15 cellular contexts compared by ENCODE assay signal in the genomic region with DNA sequence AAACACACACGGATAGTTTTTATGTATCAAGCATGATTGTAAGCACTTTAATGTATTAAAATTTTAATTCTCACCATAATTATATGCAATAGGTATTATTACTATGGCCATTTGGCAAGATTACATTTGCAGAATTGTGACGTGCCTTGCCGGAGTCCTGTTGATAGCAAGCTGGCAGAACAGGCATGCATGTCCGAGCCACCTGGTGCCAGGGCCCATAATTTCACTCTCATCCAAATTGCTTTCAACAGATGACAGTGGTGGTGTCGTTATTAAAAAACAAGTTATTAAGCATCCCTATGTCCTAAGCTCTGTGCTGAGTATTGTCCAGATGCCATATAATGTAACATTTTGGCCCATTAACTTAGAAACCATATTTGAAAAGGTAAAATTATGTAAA.
DNase-seq lines count a peak whose midpoint lies in the region; FAIRE-seq and TF ChIP-seq lines count a peak whose summit lies in the region.
"Had no signal": no experiment of that assay in that cellular context is flagged by ENCODE, and none has a peak within 500 bp of the region (broad histone marks: within the 10 kb centered on the region; RNA-seq: fewer than 3 reads in every experiment).

No MANE protein-coding gene starts in this region.

- peaks cover 21% of the 10 kb centered on the region for H3K4me1 ChIP-seq in left ventricle myocardium inferior
- no peaks in the 10 kb centered on the region for H3K4me1 ChIP-seq in mesendoderm (ENCODE audit: control insufficient read depth, low read depth, low read length)
- H3K4me1 ChIP-seq in A673 (ENCODE audit: insufficient read depth, low read length, poor library complexity, severe bottlenecking), result no peaks in the 10 kb centered on the region
- H3K4me1 ChIP-seq: BE2C had no signal

- no peak overlapping the region for H3K4me3 ChIP-seq in left ventricle myocardium inferior
- no peak overlapping the region for H3K4me3 ChIP-seq in mesendoderm (ENCODE audit: low read length)
- no peak overlapping the region for H3K4me3 ChIP-seq in A673 (ENCODE audit: low read depth, low read length, poor library complexity, severe bottlenecking)
- H3K4me3 ChIP-seq: GM23248 had no signal

- no peaks in the 10 kb centered on the region for H3K79me2 ChIP-seq in mesendoderm (ENCODE audit: control insufficient read depth, insufficient read depth, low read length)

- H3K27ac ChIP-seq in left ventricle myocardium inferior (replicated peaks) (peak overlapping the region; percentile 2), mesendoderm (ENCODE audit: low read depth, low read length) (no peak overlapping the region), A673 (ENCODE audit: low read depth, low read length, poor library complexity, severe bottlenecking) (no peak overlapping the region)
- H3K27ac ChIP-seq: C4-2B, GM23248 had no signal

- H3K36me3 ChIP-seq in left ventricle myocardium inferior, result no peaks in the 10 kb centered on the region
- H3K36me3 ChIP-seq in mesendoderm (ENCODE audit: control insufficient read depth, insufficient read depth, low read length), result no peaks in the 10 kb centered on the region
- H3K36me3 ChIP-seq in A673 (ENCODE audit: insufficient read depth, low read length, poor library complexity, severe bottlenecking), result no peaks in the 10 kb centered on the region
- H3K36me3 ChIP-seq: BE2C had no signal

- FAIRE-seq in GM12892 (lab: Jason Lieb, UNC), result peak; percentile 36
- FAIRE-seq: A204.1, H54 had no signal

- CTCF ChIA-PET in A673 (lab: Charles Lee), result no interaction called here

- H3K23ac ChIP-seq in mesendoderm (ENCODE audit: low read length), result no peak overlapping the region

- no peak overlapping the region for H3K4ac ChIP-seq in mesendoderm (ENCODE audit: low read depth, low read length)

- POLR2A ChIA-PET in A673 (lab: Charles Lee; ENCODE audit: low non-redundant PET), result interaction anchor here (0.6 kb wide), 1 partner anchor 57 kb away, joined by 10 read pairs; no protein-coding TSS in a partner anchor

- no peak for TF ChIP-seq POLR2A in GM12892 (IDR thresholded peaks at IDR 0.05; ENCODE audit: low read depth, low read length)

- H3K9ac ChIP-seq in mesendoderm (ENCODE audit: low read length), result no peak overlapping the region
- H3K9ac ChIP-seq: GM23248 had no signal

- no peak overlapping the region for H4K5ac ChIP-seq in mesendoderm (ENCODE audit: low read length)

- intact Hi-C loops in left ventricle myocardium inferior (cut with micrococcal nuclease) (no loop called here), A673 (cut with micrococcal nuclease; ENCODE audit: unreplicated experiment) (no loop called here)

- H2BK15ac ChIP-seq in mesendoderm (replicated peaks; ENCODE audit: low read depth), result no peak overlapping the region

- no peak for TF ChIP-seq CTCF in left ventricle myocardium inferior (IDR thresholded peaks at IDR 0.05; ENCODE audit: borderline replicate concordance)
- TF ChIP-seq CTCF in A673 (conservative IDR thresholded peaks at IDR 0.05; ENCODE audit: low read depth, low read length), result no peak

- H3K9me3 ChIP-seq in left ventricle myocardium inferior (replicated peaks) (peaks cover 21% of the 10 kb centered on the region), A673 (ENCODE audit: low read depth, low read length, poor library complexity, severe bottlenecking) (peaks cover 10% of the 10 kb centered on the region)
- H3K9me3 ChIP-seq: BE2C had no signal

- H2AK5ac ChIP-seq in mesendoderm (ENCODE audit: low read length), result no peak overlapping the region

- H2BK120ac ChIP-seq in mesendoderm (ENCODE audit: low read depth, low read length), result no peak overlapping the region

- H3K27me3 ChIP-seq in left ventricle myocardium inferior (ENCODE audit: low read depth) (no peaks in the 10 kb centered on the region), mesendoderm (ENCODE audit: insufficient read depth, low read length, poor library complexity) (no peaks in the 10 kb centered on the region), A673 (replicated peaks; ENCODE audit: insufficient read depth, low read depth, low read length, poor library complexity) (no peaks in the 10 kb centered on the region)
- H3K27me3 ChIP-seq: BE2C had no signal

- no peaks in the 10 kb centered on the region for H3K79me1 ChIP-seq in mesendoderm (ENCODE audit: low read length)

- no peak overlapping the region for H3K4me2 ChIP-seq in mesendoderm (ENCODE audit: low read length)

- no peak overlapping the region for H3K56ac ChIP-seq in mesendoderm (ENCODE audit: low read length)

- WGBS in mesendoderm (ENCODE audit: extremely low coverage, insufficient coverage, low lambda C conversion rate), result no CpG with 5 or more reads among the region's 5 CpGs

- H3K18ac ChIP-seq in mesendoderm (ENCODE audit: low read length), result no peak overlapping the region

- no peak overlapping the region for H4K8ac ChIP-seq in mesendoderm (ENCODE audit: low read depth, low read length)

- H2BK5ac ChIP-seq in mesendoderm (ENCODE audit: low read length), result no peak overlapping the region

- BruUV-seq in A673 (replicated peaks; lab: Mats Ljungman, UMichigan), result no TSS peak

- peak; percentile 48 for DNase-seq in DMS 273 (lab: John Stamatoyannopoulos, UW; ENCODE audit: unreplicated experiment)
- no peak for DNase-seq in GM12892 (ENCODE audit: insufficient read length)
- DNase-seq in cerebellum (ENCODE audit: low spot score), result peak; percentile 28
- peak; percentile 36 for DNase-seq in left ventricle myocardium inferior
- no peak for DNase-seq in mesendoderm
- DNase-seq in A673 (ENCODE audit: low spot score), result no peak
- DNase-seq in DMS153 (lab: John Stamatoyannopoulos, UW), result no peak
- DNase-seq: BE2C; CD4-positive, alpha-beta memory T cell; DMS53; GF-D8; GM23248 had no signal

Comparison
In these comparisons a context has a peak if more than half of its experiments do, and no peak if none do; other contexts are left out.
1. DNase-seq: peak in DMS 273 (single experiment), cerebellum (single experiment) and left ventricle myocardium inferior (single experiment); none in GM12892 (single experiment), mesendoderm (single experiment), A673 (single experiment) and DMS153 (single experiment).